8 cellular contexts compared by ENCODE assay signal in genomic region chr3:33441322-33441976, GRCh38. TPM values are rescaled to one million over a fixed set of nuclear protein-coding genes. Genes with fewer than 3 reads are reported as not detected.
A peak's percentile ranks its signal among the peaks of the same experiment; 100 is the strongest.
DNase-seq lines count a peak whose midpoint lies in the region; ATAC-seq and TF ChIP-seq lines count a peak whose summit lies in the region.

No MANE protein-coding gene starts in this region.

- no peaks in the 10 kb centered on the region for H3K9me3 Mint-ChIP-seq in CD4-positive, alpha-beta memory T cell

- H3K23ac ChIP-seq in neuronal stem cell (ENCODE audit: low read depth, low read length, poor library complexity) = peak overlapping the region; percentile 93

- CTCF ChIA-PET in CD4-positive, alpha-beta memory T cell (lab: Charles Lee; ENCODE audit: partially characterized antibody) = interaction anchor here (0.6 to 1.4 kb wide), 5 partner anchors 47 to 577 kb away, joined by 3 to 5 read pairs (median 5); partner anchors contain the start of gene PDCD6IP
- CTCF ChIA-PET in RWPE1 (lab: Yijun Ruan, JAX) = interaction anchor here (0.5 to 1.1 kb wide), 2 partner anchors 51 to 68 kb away, joined by 3 read pairs; no protein-coding TSS in a partner anchor

- no peak for DNase-seq in CD4-positive, alpha-beta memory T cell
- no peak for DNase-seq in RWPE1 (ENCODE audit: low spot score)
- peak; percentile 36 for DNase-seq in esophagus squamous epithelium (lab: John Stamatoyannopoulos, UW)
- DNase-seq in neuronal stem cell (ENCODE audit: low spot score) = no peak
- DNase-seq in NCI-H1930 (lab: John Stamatoyannopoulos, UW) = no peak
- no peak for DNase-seq in NCI-H1048 (lab: John Stamatoyannopoulos, UW)
- no peak for DNase-seq in HPDE6-E6E7 (ENCODE audit: extremely low spot score)

- WGBS in esophagus squamous epithelium, 2 donors = 30 to 31% methylated on average over 21 of the region's 21 CpGs
- no CpG with 5 or more reads among the region's 21 CpGs for WGBS in neuronal stem cell (ENCODE audit: extremely low coverage in 2 of 2, insufficient read length in 2 of 2, insufficient replicate concordance in 1 of 2), 2 donors

- peaks cover 4% of the 10 kb centered on the region for H3K79me1 ChIP-seq in neuronal stem cell (ENCODE audit: low read depth, low read length)

- peak overlapping the region; percentile 95 to 100 (median 99) for H3K4me3 Mint-ChIP-seq in CD4-positive, alpha-beta memory T cell

- no peak overlapping the region for H4K91ac ChIP-seq in neuronal stem cell (ENCODE audit: low read depth, low read length, poor library complexity)

- peak overlapping the region; percentile 88 for H2AFZ ChIP-seq in neuronal stem cell (ENCODE audit: low read length)

- H2BK15ac ChIP-seq in neuronal stem cell (ENCODE audit: low read length) = no peak overlapping the region

- H2BK120ac ChIP-seq in neuronal stem cell (ENCODE audit: low read depth, low read length) = peak overlapping the region; percentile 97

- peak overlapping the region; percentile 98 for H2BK5ac ChIP-seq in neuronal stem cell (ENCODE audit: low read length)

- peak overlapping the region; percentile 93 to 97 for H3K4me3 ChIP-seq in CD4-positive, alpha-beta memory T cell (ENCODE audit: low read length in 2 of 2)
- H3K4me3 ChIP-seq in esophagus squamous epithelium (peak overlapping the region; percentile 88 to 96 (median 93)), neuronal stem cell (ENCODE audit: low read length in 2 of 2) (peak overlapping the region; percentile 70 to 86)

- peaks cover 26 to 50% (median 42%) of the 10 kb centered on the region in 4 donors for H3K4me1 Mint-ChIP-seq in CD4-positive, alpha-beta memory T cell

- H3K4ac ChIP-seq in neuronal stem cell (ENCODE audit: low read length) = no peak overlapping the region

- H3K27me3 ChIP-seq in CD4-positive, alpha-beta memory T cell (ENCODE audit: insufficient read depth, low read length) = no peaks in the 10 kb centered on the region
- H3K27me3 ChIP-seq in esophagus squamous epithelium = no peaks in the 10 kb centered on the region
- no peaks in the 10 kb centered on the region for H3K27me3 ChIP-seq in neuronal stem cell (ENCODE audit: control insufficient read depth in 3 of 3, insufficient read depth in 3 of 3, low read depth in 1 of 3, low read length in 3 of 3)

- no peaks in the 10 kb centered on the region for H3K9me3 ChIP-seq in CD4-positive, alpha-beta memory T cell (ENCODE audit: control insufficient read depth in 1 of 2, low read length in 2 of 2)
- no peaks in the 10 kb centered on the region for H3K9me3 ChIP-seq in esophagus squamous epithelium
- H3K9me3 ChIP-seq in neuronal stem cell (replicated peaks in 1 of 2; ENCODE audit: control insufficient read depth in 2 of 2, insufficient read depth in 1 of 2, low read depth in 1 of 2, low read length in 2 of 2) = no peaks in the 10 kb centered on the region

- H2AK5ac ChIP-seq in neuronal stem cell (ENCODE audit: low read depth, low read length) = no peak overlapping the region

- H3K27ac ChIP-seq in CD4-positive, alpha-beta memory T cell (ENCODE audit: low read depth, low read length) = peak overlapping the region; percentile 91
- H3K27ac ChIP-seq in RWPE1 (peak overlapping the region; percentile 99), esophagus squamous epithelium (peak overlapping the region; percentile 97 to 99 (median 98)), neuronal stem cell (replicated peaks; ENCODE audit: low read length) (peak overlapping the region; percentile 100)

- peak overlapping the region; percentile 98 to 100 (median 100) for H3K27ac Mint-ChIP-seq in CD4-positive, alpha-beta memory T cell

- peak overlapping the region; percentile 93 for H3K9ac ChIP-seq in neuronal stem cell (ENCODE audit: low read depth, low read length, poor library complexity)

- no peaks in the 10 kb centered on the region for H3K27me3 Mint-ChIP-seq in CD4-positive, alpha-beta memory T cell

- peaks cover 0 to 13% of the 10 kb centered on the region in 2 donors for H3K36me3 Mint-ChIP-seq in CD4-positive, alpha-beta memory T cell

- no peak overlapping the region for H2BK12ac ChIP-seq in neuronal stem cell (ENCODE audit: low read length)

- H3K4me2 ChIP-seq in neuronal stem cell (ENCODE audit: insufficient read depth, low read length, poor library complexity, severe bottlenecking) = peak overlapping the region; percentile 75

- peak overlapping the region; percentile 17 for H3K14ac ChIP-seq in neuronal stem cell (ENCODE audit: low read length)

- no peaks in the 10 kb centered on the region for H3K36me3 ChIP-seq in CD4-positive, alpha-beta memory T cell (ENCODE audit: insufficient read depth, low read length)
- H3K36me3 ChIP-seq in esophagus squamous epithelium (no peaks in the 10 kb centered on the region), neuronal stem cell (replicated peaks in 1 of 2; ENCODE audit: control insufficient read depth in 2 of 2, insufficient read depth in 2 of 2, low read length in 2 of 2) (no peaks in the 10 kb centered on the region)

- peak overlapping the region; percentile 99 for H3K18ac ChIP-seq in neuronal stem cell (ENCODE audit: low read length)

- H3K4me1 ChIP-seq in CD4-positive, alpha-beta memory T cell (ENCODE audit: insufficient read depth, low read length) = peaks cover 39% of the 10 kb centered on the region
- H3K4me1 ChIP-seq in esophagus squamous epithelium = peaks cover 17 to 38% (median 27%) of the 10 kb centered on the region in 3 donors
- H3K4me1 ChIP-seq in neuronal stem cell (ENCODE audit: control insufficient read depth in 2 of 2, insufficient read depth in 1 of 2, low read depth in 1 of 2, low read length in 2 of 2) = peaks cover 6 to 8% of the 10 kb centered on the region in 2 donors

- ATAC-seq in HG03457 (IDR thresholded peaks at IDR 0.05; ENCODE audit: unreplicated experiment) = no peak

- no peak overlapping the region for H4K8ac ChIP-seq in neuronal stem cell (ENCODE audit: low read depth, low read length)

- POLR2A ChIA-PET in CD4-positive, alpha-beta memory T cell (lab: Charles Lee; ENCODE audit: partially characterized antibody) = interaction anchor here (0.6 to 3.9 kb wide), 17 partner anchors 11 to 1909 kb away, joined by 3 to 32 read pairs (median 4); partner anchors contain the start of genes CLASP2, CRTAP, PDCD6IP and STT3B
- POLR2A ChIA-PET in RWPE1 (lab: Yijun Ruan, JAX; ENCODE audit: low non-redundant PET) = no interaction called here

- no peak for TF ChIP-seq POLR2A in esophagus squamous epithelium (IDR thresholded peaks at IDR 0.05)

- TF ChIP-seq CTCF in RWPE1 (conservative IDR thresholded peaks at IDR 0.05; ENCODE audit: low read depth) = no peak
- TF ChIP-seq CTCF in esophagus squamous epithelium (IDR thresholded peaks at IDR 0.05) = no peak

- intact Hi-C loops in CD4-positive, alpha-beta memory T cell (cut with micrococcal nuclease) = loop anchor here (1.0 to 2.0 kb wide), 3 partner anchors 277 to 1335 kb away; partner anchors contain the start of genes CLASP2, DYNC1LI1 and GPD1L
- intact Hi-C loops in esophagus squamous epithelium (cut with DNase I) = no loop called here

RNA-seq across cellular contexts. Expression of gene UBP1, which starts 1.2 kb away (rescaled TPM):
- 10 to 100 TPM; 91.8 to 94.1 TPM for total RNA-seq in CD4-positive, alpha-beta memory T cell
- 10 to 100 TPM in 1 of 2 donors, 1 to 10 TPM in 1; 7.0 to 14.5 TPM for polyA plus RNA-seq in CD4-positive, alpha-beta memory T cell
- total RNA-seq in esophagus squamous epithelium = 10 to 100 TPM; 35.0 to 59.5 (median 46.4) TPM
- polyA plus RNA-seq in neuronal stem cell (2013, experiment 1 of 2) = 59.0 TPM
- polyA plus RNA-seq in neuronal stem cell (2013, experiment 2 of 2) = 60.5 TPM
